19 cellular contexts compared by ENCODE assay signal in the genomic region with DNA sequence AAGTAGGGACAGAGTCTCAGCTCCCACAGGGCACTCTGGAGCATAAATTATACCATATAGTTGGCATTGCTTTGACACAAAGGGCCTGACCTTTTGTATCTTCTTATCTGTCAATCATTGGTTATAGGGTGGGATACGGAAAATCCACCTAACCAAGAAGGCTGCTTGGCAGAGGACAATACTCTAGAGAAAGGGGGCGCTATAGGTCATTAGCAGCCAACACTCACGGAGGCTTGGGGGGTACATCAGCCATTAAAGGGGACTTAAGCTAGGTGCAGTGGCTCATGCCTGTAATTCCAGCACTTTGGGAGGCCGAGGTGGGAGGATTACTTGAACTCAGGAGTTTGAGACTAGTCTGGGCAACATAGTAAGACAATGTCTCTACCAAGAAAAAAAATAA. TPM values are rescaled to one million over a fixed set of nuclear protein-coding genes. Genes with fewer than 3 reads are reported as not detected.
A peak's percentile ranks its signal among the peaks of the same experiment; 100 is the strongest.
DNase-seq lines count a peak whose midpoint lies in the region; ATAC-seq, FAIRE-seq and TF ChIP-seq lines count a peak whose summit lies in the region.
"Had no signal": no experiment of that assay in that cellular context is flagged by ENCODE, and none has a peak within 500 bp of the region (broad histone marks: within the 10 kb centered on the region; RNA-seq: fewer than 3 reads in every experiment).

No MANE protein-coding gene starts in this region.

- no peak overlapping the region for H3K9ac ChIP-seq in SK-N-SH
- no peak overlapping the region for H3K9ac ChIP-seq in H1 (replicated peaks in 1 of 4; ENCODE audit: extremely low read depth in 1 of 4, low read depth in 3 of 4, low read length in 3 of 4)
- no peak overlapping the region for H3K9ac ChIP-seq in neural progenitor cell

- no peak for FAIRE-seq in H1 (lab: Jason Lieb, UNC)

- H3K27me3 ChIP-seq in SK-N-SH (ENCODE audit: insufficient read depth) = no peaks in the 10 kb centered on the region
- H3K27me3 ChIP-seq in H1 (replicated peaks in 1 of 4; ENCODE audit: control insufficient read depth in 3 of 4, extremely low read depth in 1 of 4, insufficient read depth in 3 of 4, low read length in 3 of 4) = no peaks in the 10 kb centered on the region
- H3K27me3 ChIP-seq in neural progenitor cell = no peaks in the 10 kb centered on the region

- H3K4me3 Mint-ChIP-seq in HFFc6 (no peak overlapping the region), neural progenitor cell (no peak overlapping the region)
- H3K4me3 Mint-ChIP-seq: IgD-negative memory B cell had no signal

- no peak for TF ChIP-seq POLR2A in H1 (IDR thresholded peaks at IDR 0.05; ENCODE audit: control extremely low read depth in 1 of 2, low read depth in 2 of 2, low read length in 2 of 2)

- H3K9me3 Mint-ChIP-seq in HFFc6 = no peaks in the 10 kb centered on the region
- H3K9me3 Mint-ChIP-seq in neural progenitor cell = peaks cover 10% of the 10 kb centered on the region

- H2BK120ac ChIP-seq in H1 (replicated peaks; ENCODE audit: low read depth, low read length) = no peak overlapping the region

- H3K27ac ChIP-seq in SK-N-SH (ENCODE audit: low read depth in 2 of 2, low read length in 1 of 2) (no peak overlapping the region), H1 (ENCODE audit: low read depth, low read length) (no peak overlapping the region), neural progenitor cell (no peak overlapping the region)
- H3K27ac ChIP-seq: 22Rv1, SK-N-MC had no signal

- H3K36me3 Mint-ChIP-seq in HFFc6 (ENCODE audit: low read depth) (no peaks in the 10 kb centered on the region; the same call in 1 of the 2 replicates), neural progenitor cell (peaks cover 33% of the 10 kb centered on the region)
- H3K36me3 Mint-ChIP-seq: IgD-negative memory B cell had no signal

- no peak overlapping the region for H4K8ac ChIP-seq in H1 (ENCODE audit: extremely low read depth, insufficient read depth, low read length)

- H3K23me2 ChIP-seq in H1 (ENCODE audit: low read depth, low read length) = peaks cover 2% of the 10 kb centered on the region; the same call in 1 of the 2 replicates

- no peak overlapping the region for H2BK15ac ChIP-seq in H1 (ENCODE audit: low read length)

- CTCF ChIA-PET in SK-N-SH (lab: Yijun Ruan, JAX) = interaction anchor here (1.2 kb wide), 1 partner anchor 15 kb away, joined by 4 read pairs; no protein-coding TSS in a partner anchor
- CTCF ChIA-PET in H1 (lab: Charles Lee; ENCODE audit: partially characterized antibody) = interaction anchor here (0.6 to 2.9 kb wide), 19 partner anchors 8 to 1335 kb away, joined by 3 to 20 read pairs (median 3); no protein-coding TSS in a partner anchor

- 96% methylated on average over 4 of the region's 4 CpGs for WGBS in SK-N-SH (ENCODE audit: low lambda C conversion rate)
- WGBS in H1 (ENCODE audit: extremely low coverage in 1 of 2, insufficient coverage in 1 of 2, insufficient read length in 1 of 2, insufficient replicate concordance in 2 of 2, low coverage in 1 of 2, low lambda C conversion rate in 2 of 2, missing lambda C conversion rate in 1 of 2), 2 experiments = 80% methylated on average over 4 of the region's 4 CpGs; no CpG with 5 or more reads in 1 of the 2 experiments

- H3K23ac ChIP-seq in H1 (ENCODE audit: insufficient read length) = no peak overlapping the region

- H3K27ac Mint-ChIP-seq in HFFc6 (no peak overlapping the region), neural progenitor cell (no peak overlapping the region)

- no peaks in the 10 kb centered on the region for H3K9me3 ChIP-seq in SK-N-SH
- H3K9me3 ChIP-seq in H1 (ENCODE audit: insufficient read depth in 2 of 2, low read depth in 1 of 2, low read length in 1 of 2) = no peaks in the 10 kb centered on the region
- H3K9me3 ChIP-seq in neural progenitor cell (ENCODE audit: low read depth) = no peaks in the 10 kb centered on the region

- TF ChIP-seq CTCF in SK-N-SH (IDR thresholded peaks at IDR 0.05) = 0 out of 2 replicates have a peak, but pooled peaks have one; percentile 6
- peak; percentile 35; the same call in 1 of the 2 replicates for TF ChIP-seq CTCF in HFFc6 (IDR thresholded peaks at IDR 0.05)
- TF ChIP-seq CTCF in H1 (IDR thresholded peaks at IDR 0.05; ENCODE audit: control extremely low read depth in 1 of 3, insufficient read depth in 1 of 3, low read depth in 1 of 3, low read length in 3 of 3) = peak; percentile 41 to 68 (median 43)
- peak; percentile 21 for TF ChIP-seq CTCF in neural progenitor cell (IDR thresholded peaks at IDR 0.05)

- H3K27me3 Mint-ChIP-seq in HFFc6 (ENCODE audit: insufficient read depth) (peaks cover 6% of the 10 kb centered on the region), neural progenitor cell (ENCODE audit: insufficient read depth, low read depth) (peaks cover 10% of the 10 kb centered on the region)
- H3K27me3 Mint-ChIP-seq: IgD-negative memory B cell had no signal

- no peak overlapping the region for H3K4me2 ChIP-seq in SK-N-SH
- H3K4me2 ChIP-seq in H1 (ENCODE audit: insufficient read depth in 1 of 2, low read depth in 2 of 2, low read length in 2 of 2) = no peak overlapping the region
- H3K4me2 ChIP-seq in neural progenitor cell = no peak overlapping the region

- H2BK5ac ChIP-seq in H1 (ENCODE audit: low read depth, low read length) = no peak overlapping the region

- no peak overlapping the region for H3K4ac ChIP-seq in H1 (replicated peaks; ENCODE audit: insufficient read length, low read depth, low read length)

- TF ChIP-seq EP300 in SK-N-SH (IDR thresholded peaks at IDR 0.05; ENCODE audit: borderline replicate concordance in 1 of 2, low read depth in 1 of 2, low read length in 1 of 2) (no peak), H1 (IDR thresholded peaks at IDR 0.05; ENCODE audit: borderline replicate concordance in 1 of 2, low read depth in 2 of 2, low read length in 2 of 2) (no peak)

- no peak overlapping the region for H3K14ac ChIP-seq in H1 (ENCODE audit: insufficient read length)

- no peak for TF ChIP-seq RAD21 in SK-N-SH (IDR thresholded peaks at IDR 0.05; ENCODE audit: low read length)
- TF ChIP-seq RAD21 in H1 (IDR thresholded peaks at IDR 0.05 in 1 of 2, conservative IDR thresholded peaks at IDR 0.05 in 1 of 2; ENCODE audit: low read depth in 2 of 2, low read length in 2 of 2) = peak; percentile 36 to 55

- no peak for DNase-seq in SK-N-SH
- no peak for DNase-seq in HFFc6
- DNase-seq in H1 (ENCODE audit: low read depth in 1 of 2, low spot score in 2 of 2) = peak in 1 of 2 experiments; percentile 13
- no peak for DNase-seq in neural progenitor cell (ENCODE audit: low spot score)
- no peak for DNase-seq in inferior parietal cortex (ENCODE audit: extremely low spot score)
- no peak for DNase-seq in NCI-H1436 treated with DMSO at 0.1 percent for 48 hours (lab: John Stamatoyannopoulos, UW)
- no peak for DNase-seq in stimulated activated CD4-positive, alpha-beta T cell treated with anti-CD3 and anti-CD28 coated beads, Interleukin-2, amount 100 ng/mL, for 48 hours
- DNase-seq: C1 segment of cervical spinal cord, GDM1, NCI-H1694 treated with DMSO at 0.1 percent for 48 hours, NCI-H2081 treated with DMSO at 0.1 percent for 48 hours, NCI-H446, NCI-H526, OCI-M1, SHP77 had no signal

- no peak overlapping the region for H4K91ac ChIP-seq in H1 (replicated peaks; ENCODE audit: insufficient read length, low read length)

- peaks cover 37% of the 10 kb centered on the region for H3K4me1 Mint-ChIP-seq in HFFc6 (ENCODE audit: low read depth)
- H3K4me1 Mint-ChIP-seq in neural progenitor cell = no peaks in the 10 kb centered on the region

- H3K79me2 ChIP-seq in SK-N-SH (ENCODE audit: insufficient read depth) (peaks cover 5% of the 10 kb centered on the region; the same call in 1 of the 2 replicates), H1 (ENCODE audit: control insufficient read depth in 1 of 2, insufficient read depth in 2 of 2, low read length in 2 of 2) (peaks cover 0 to 29% of the 10 kb centered on the region in 2 experiments; a peak in 2 of 4 replicates), neural progenitor cell (ENCODE audit: low read depth) (peaks cover 71% of the 10 kb centered on the region)

- H3F3A ChIP-seq in SK-N-SH (replicated peaks; ENCODE audit: insufficient read depth) (peaks cover 7% of the 10 kb centered on the region), neural progenitor cell (ENCODE audit: low read depth) (no peaks in the 10 kb centered on the region)

- H4K20me1 ChIP-seq in SK-N-SH (ENCODE audit: insufficient read depth) = peaks cover 5% of the 10 kb centered on the region; the same call in 1 of the 2 replicates
- peaks cover 3% of the 10 kb centered on the region in 2 experiments for H4K20me1 ChIP-seq in H1 (replicated peaks in 1 of 2; ENCODE audit: control insufficient read depth in 1 of 2, insufficient read depth in 2 of 2, low read length in 2 of 2)
- H4K20me1 ChIP-seq in neural progenitor cell (ENCODE audit: low read depth) = no peaks in the 10 kb centered on the region

- H2AFZ ChIP-seq in SK-N-SH (ENCODE audit: low read depth) = no peak overlapping the region
- H2AFZ ChIP-seq in H1 (ENCODE audit: low read length) = no peak overlapping the region
- H2AFZ ChIP-seq in neural progenitor cell (replicated peaks) = no peak overlapping the region

- no peaks in the 10 kb centered on the region; a peak in 1 of 4 replicates for H3K4me1 ChIP-seq in SK-N-SH (ENCODE audit: control insufficient read depth in 1 of 2, insufficient read depth in 2 of 2, low read depth in 1 of 2, low read length in 1 of 2)
- peaks cover 0 to 2% (median 0%) of the 10 kb centered on the region in 4 experiments; a peak in 1 of 7 replicates for H3K4me1 ChIP-seq in H1 (replicated peaks in 1 of 4; ENCODE audit: control insufficient read depth in 3 of 4, insufficient read depth in 4 of 4, low read length in 3 of 4)
- peaks cover 11% of the 10 kb centered on the region for H3K4me1 ChIP-seq in neural progenitor cell

- POLR2A ChIA-PET in SK-N-SH (lab: Yijun Ruan, JAX) (no interaction called here), H1 (lab: Charles Lee; ENCODE audit: partially characterized antibody) (interaction anchor here (0.7 to 2.6 kb wide), 3 partner anchors 10 to 607 kb away, joined by 3 to 11 read pairs (median 4); partner anchors contain the start of gene FAM177A1)

- H2BK12ac ChIP-seq in H1 (ENCODE audit: low read depth, low read length) = no peak overlapping the region

- H2BK20ac ChIP-seq in H1 (ENCODE audit: low read length) = no peak overlapping the region

- no peak overlapping the region for H2AK5ac ChIP-seq in H1 (ENCODE audit: low read depth, low read length)

- no peak overlapping the region for H3K56ac ChIP-seq in H1 (replicated peaks; ENCODE audit: insufficient read length, low read depth, low read length)

- no peaks in the 10 kb centered on the region for H3K9me2 ChIP-seq in SK-N-SH

- H3K18ac ChIP-seq in H1 (ENCODE audit: extremely low read depth, low read length) = no peak overlapping the region

- H3K36me3 ChIP-seq in SK-N-SH (replicated peaks in 1 of 2; ENCODE audit: control insufficient read depth in 1 of 2, insufficient read depth in 2 of 2, low read length in 1 of 2) (peaks cover 0 to 10% of the 10 kb centered on the region in 2 experiments), H1 (ENCODE audit: control insufficient read depth in 2 of 4, insufficient read depth in 4 of 4, low read length in 3 of 4) (no peaks in the 10 kb centered on the region), neural progenitor cell (peaks cover 3% of the 10 kb centered on the region)

- H3K79me1 ChIP-seq in H1 (ENCODE audit: low read depth, low read length) = no peaks in the 10 kb centered on the region

- no peak for ATAC-seq in SK-N-SH treated with all-trans-retinoic acid at 6 μM for 48 hours

- H4K5ac ChIP-seq in H1 (ENCODE audit: insufficient read length, low read depth, low read length) = no peak overlapping the region

- H3K4me3 ChIP-seq in SK-N-SH (ENCODE audit: low read depth in 2 of 2, low read length in 1 of 2) = no peak overlapping the region
- H3K4me3 ChIP-seq in H1 (ENCODE audit: extremely low read depth in 1 of 4, insufficient read depth in 2 of 4, low read depth in 3 of 4, low read length in 4 of 4) = no peak overlapping the region
- no peak overlapping the region for H3K4me3 ChIP-seq in neural progenitor cell
- H3K4me3 ChIP-seq: SK-N-MC had no signal

RNA-seq across cellular contexts. Expression of gene SPTSSA, which starts 22.9 kb away (rescaled TPM):
- 27.8 and 39.5 TPM in 2 replicates for polyA plus RNA-seq in SK-N-SH (2012; rRNA removed)
- polyA plus RNA-seq in SK-N-SH (2012; cell fraction: cytosol; rRNA removed) = 34.0 and 38.1 TPM in 2 replicates
- polyA plus RNA-seq in SK-N-SH (2012; cell fraction: nucleus; rRNA removed) = 7.8 and 13.2 TPM in 2 replicates
- 10 to 100 TPM; 13.4 to 16.5 (median 15.4) TPM for total RNA-seq in HFFc6 (2021; fragmentation: NEBNext Ultra II Directional; extraction: Animal tissue kit (Norgen Biotek cat#: 25700))
- total RNA-seq in H1 (2021; fragmentation: NEBNext Ultra II Directional; extraction: Animal tissue kit (Norgen Biotek cat#: 25700)) = 23.5 and 24.9 TPM in 2 replicates
- polyA plus RNA-seq in H1 (2011; rRNA removed) = 24.1 and 28.5 TPM in 2 replicates
- 29.4 TPM for polyA plus RNA-seq in H1 (2011; cell fraction: cytosol; rRNA removed)
- 14.9 TPM for polyA plus RNA-seq in H1 (2011; cell fraction: nucleus; rRNA removed)
- polyA plus RNA-seq in H1 (2012, experiment 1 of 2) = 20.0 to 24.6 TPM (median 23.4 TPM) in 4 replicates
- 5.8 TPM for polyA plus RNA-seq in H1 (2012, experiment 2 of 2)
- 19.0 TPM for polyA plus RNA-seq in H1 (2013, experiment 1 of 2)
- polyA plus RNA-seq in H1 (2013, experiment 2 of 2) = 16.4 TPM
- 13.7 and 18.3 TPM in 2 replicates for polyA minus RNA-seq in H1 (2011; rRNA and poly(A)+ RNA removed)
- polyA minus RNA-seq in H1 (2011; cell fraction: cytosol; rRNA and poly(A)+ RNA removed) = 6.6 TPM
- polyA minus RNA-seq in H1 (2011; cell fraction: nucleus; rRNA and poly(A)+ RNA removed) = 10.3 TPM
- 22.1 and 43.0 TPM in 2 replicates for total RNA-seq in neural progenitor cell (ENCODE audit: low replicate concordance)

Comparison
In these comparisons a context has a peak if more than half of its experiments do, and no peak if none do; other contexts are left out.
1. Of the 17 proteins assayed by ChIP-seq in both H1 and SK-N-SH: peak only in H1: RAD21 and YY1; only in SK-N-SH: none; in both: CTCF; in neither: 14.